Comparison of ENCODE assay signal across 33 cellular contexts in the genomic region with DNA sequence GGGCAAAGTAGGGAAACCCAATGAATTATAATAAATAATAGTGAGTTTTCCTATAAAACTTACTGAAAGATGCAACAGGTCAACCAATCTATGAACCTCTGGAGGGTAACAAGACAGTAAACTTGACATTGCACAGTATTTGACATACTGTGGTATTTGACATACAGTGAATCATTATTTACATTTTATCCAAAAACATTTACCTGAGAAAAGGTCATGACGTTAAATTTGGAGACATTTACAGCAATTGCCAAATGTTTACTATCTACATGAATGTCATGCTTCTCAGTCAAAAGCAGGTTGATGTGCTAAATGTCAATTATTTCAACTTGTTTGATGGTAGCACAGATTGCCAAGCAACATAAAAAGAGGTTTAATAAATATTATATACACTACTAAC. TPM values are rescaled to one million over a fixed set of nuclear protein-coding genes. Genes with fewer than 3 reads are reported as not detected.
"Had no signal": no experiment of that assay in that cellular context is flagged by ENCODE, and none has a peak within 500 bp of the region (broad histone marks: within the 10 kb centered on the region; RNA-seq: fewer than 3 reads in every experiment).

No MANE protein-coding gene starts in this region.

- ATAC-seq: activated CD8-positive, alpha-beta T cell treated with anti-CD3 and anti-CD28 coated beads for 36 hours; activated T-cell treated with anti-CD3 and anti-CD28 coated beads, Interleukin-2, amount 50 U/mL, for 4 hours; activated T-helper 17 cell treated with anti-CD3 and anti-CD28 coated beads, Interleukin-2, amount 50 U/mL, for 72 hours; effector memory CD8-positive, alpha-beta T cell; foreskin keratinocyte; gastrocnemius medialis; heart left ventricle had no signal

- DNase-seq: activated CD4-positive, alpha-beta T cell treated with anti-CD3 and anti-CD28 coated beads for 1 hour; activated CD4-positive, alpha-beta T cell treated with anti-CD3 and anti-CD28 coated beads for 4 hours; activated CD4-positive, alpha-beta T cell treated with anti-CD3 and anti-CD28 coated beads, Interleukin-2, amount 50 U/mL, for 1 hour; activated CD4-positive, alpha-beta T cell treated with anti-CD3 and anti-CD28 coated beads, Interleukin-2, amount 50 U/mL, for 48 hours; activated CD8-positive, alpha-beta memory T cell treated with anti-CD3 and anti-CD28 coated beads for 24 hours; activated CD8-positive, alpha-beta T cell treated with anti-CD3 and anti-CD28 coated beads for 36 hours; activated effector memory CD4-positive, alpha-beta T cell treated with Interleukin-2 at 50 U/mL for 16 hours; activated gamma-delta T cell treated with Interleukin-2 at 50 U/mL for 16 hours; activated naive CD4-positive, alpha-beta T cell treated with anti-CD3 and anti-CD28 coated beads, Interleukin-2, amount 50 U/mL, for 16 hours; activated naive CD4-positive, alpha-beta T cell treated with Interleukin-2 at 50 U/mL for 16 hours; activated T-cell treated with anti-CD3 and anti-CD28 coated beads, Interleukin-2, amount 50 U/mL, for 4 hours; amniotic stem cell; anterior cingulate cortex; brain microvascular endothelial cell; caudate nucleus; cortex of kidney; dermis blood vessel endothelial cell; effector CD4-positive, alpha-beta T cell; effector memory CD8-positive, alpha-beta T cell; erythroblast; foreskin keratinocyte; gastrocnemius medialis; glutamatergic neuron; heart left ventricle; T-helper 2 cell had no signal

- H3K36me3 ChIP-seq: brain microvascular endothelial cell, esophagus muscularis mucosa, gastrocnemius medialis, heart left ventricle had no signal

- H3K27ac ChIP-seq: brain microvascular endothelial cell, esophagus muscularis mucosa, foreskin keratinocyte, gastrocnemius medialis, heart left ventricle had no signal

- H3K9me3 Mint-ChIP-seq: activated T-helper 17 cell treated with anti-CD3 and anti-CD28 coated beads, Interleukin-2, amount 50 U/mL, for 72 hours; effector memory CD8-positive, alpha-beta T cell had no signal

- H3K4me3 ChIP-seq: esophagus muscularis mucosa, gastrocnemius medialis, heart left ventricle had no signal

- FAIRE-seq: astrocyte, colon had no signal

- H3K4me3 Mint-ChIP-seq: activated CD8-positive, alpha-beta T cell treated with anti-CD3 and anti-CD28 coated beads for 36 hours; activated naive CD8-positive, alpha-beta T cell; activated T-cell treated with anti-CD3 and anti-CD28 coated beads, Interleukin-2, amount 50 U/mL, for 4 hours; activated T-helper 17 cell treated with anti-CD3 and anti-CD28 coated beads, Interleukin-2, amount 50 U/mL, for 72 hours; effector memory CD8-positive, alpha-beta T cell had no signal

- H3K27me3 Mint-ChIP-seq: activated CD8-positive, alpha-beta T cell treated with anti-CD3 and anti-CD28 coated beads for 36 hours; activated naive CD8-positive, alpha-beta T cell had no signal

- H3K27me3 ChIP-seq: brain microvascular endothelial cell, esophagus muscularis mucosa, foreskin keratinocyte, gastrocnemius medialis, heart left ventricle had no signal

- H3K9me3 ChIP-seq: esophagus muscularis mucosa, gastrocnemius medialis, heart left ventricle had no signal

- H3K27ac Mint-ChIP-seq: activated CD8-positive, alpha-beta T cell treated with anti-CD3 and anti-CD28 coated beads for 36 hours; activated naive CD8-positive, alpha-beta T cell; activated T-helper 17 cell treated with anti-CD3 and anti-CD28 coated beads, Interleukin-2, amount 50 U/mL, for 72 hours; effector memory CD8-positive, alpha-beta T cell had no signal

RNA-seq across cellular contexts. Expression of gene NOX3, which starts 35.8 kb away (rescaled TPM):
- total RNA-seq: activated CD8-positive, alpha-beta T cell treated with anti-CD3 and anti-CD28 coated beads for 36 hours; activated T-cell treated with anti-CD3 and anti-CD28 coated beads, Interleukin-2, amount 50 U/mL, for 4 hours; activated T-helper 17 cell treated with anti-CD3 and anti-CD28 coated beads, Interleukin-2, amount 50 U/mL, for 72 hours; chondrocyte; dermis blood vessel endothelial cell; esophagus muscularis mucosa; foreskin keratinocyte; gastrocnemius medialis; heart left ventricle; T-helper 1 cell treated with Interleukin-12 subunit alpha and Interleukin-12 subunit beta and Interleukin-4 antibody, amounts not matched to agents 30 ng/mL and 1 ng/mL, for 36 hours had no signal
- polyA plus RNA-seq: adipose tissue, foreskin keratinocyte, heart left ventricle had no signal
